ENCODE assay signal across 8 cellular contexts in genomic region chr11:62081378-62082291, GRCh38. TPM values are rescaled to one million over a fixed set of nuclear protein-coding genes. Genes with fewer than 3 reads are reported as not detected.
DNase-seq lines count a peak whose midpoint lies in the region; ATAC-seq and TF ChIP-seq lines count a peak whose summit lies in the region.

No MANE protein-coding gene starts in this region.

- H2BK120ac ChIP-seq in trophoblast cell (ENCODE audit: insufficient read depth, low read length, poor library complexity), result no peak overlapping the region

- H3K9me3 ChIP-seq in SK-N-MC (ENCODE audit: low read depth, low read length) (no peaks in the 10 kb centered on the region), trophoblast cell (ENCODE audit: insufficient read depth, low read depth, low read length) (no peaks in the 10 kb centered on the region), thyroid gland (no peaks in the 10 kb centered on the region)

- H2BK5ac ChIP-seq in trophoblast cell (ENCODE audit: low read depth, low read length, poor library complexity), result no peak overlapping the region

- H3K79me1 ChIP-seq in trophoblast cell (ENCODE audit: low read length), result peaks cover 2% of the 10 kb centered on the region

- H3K36me3 ChIP-seq in SK-N-MC (ENCODE audit: insufficient read depth, low read length) (no peaks in the 10 kb centered on the region), trophoblast cell (ENCODE audit: control insufficient read depth in 1 of 2, insufficient read depth in 2 of 2, low read length in 2 of 2) (no peaks in the 10 kb centered on the region), thyroid gland (no peaks in the 10 kb centered on the region)

- no peak overlapping the region for H3K18ac ChIP-seq in trophoblast cell (ENCODE audit: low read length)

- no peaks in the 10 kb centered on the region for H3K79me2 ChIP-seq in trophoblast cell (ENCODE audit: control insufficient read depth, insufficient read depth, low read length, poor library complexity)

- H2AFZ ChIP-seq in trophoblast cell (ENCODE audit: insufficient read depth, low read length, poor library complexity), result no peak overlapping the region

- H3K27me3 ChIP-seq in trophoblast cell (ENCODE audit: insufficient read depth, low read length) (no peaks in the 10 kb centered on the region), thyroid gland (no peaks in the 10 kb centered on the region)

- no peak overlapping the region for H3K4ac ChIP-seq in trophoblast cell (ENCODE audit: low read depth, low read length)

- H3K23ac ChIP-seq in trophoblast cell (ENCODE audit: low read length), result no peak overlapping the region

- no peak overlapping the region for H2BK12ac ChIP-seq in trophoblast cell (ENCODE audit: low read length)

- H2AK5ac ChIP-seq in trophoblast cell (ENCODE audit: low read length), result no peak overlapping the region

- no peak overlapping the region for H4K91ac ChIP-seq in trophoblast cell (ENCODE audit: low read depth, low read length)

- H3K4me1 ChIP-seq in trophoblast cell (ENCODE audit: control insufficient read depth in 1 of 2, insufficient read depth in 2 of 2, low read length in 2 of 2), result no peaks in the 10 kb centered on the region
- H3K4me1 ChIP-seq in thyroid gland, result peaks cover 0 to 4% of the 10 kb centered on the region in 2 donors

- H3K14ac ChIP-seq in trophoblast cell (ENCODE audit: low read length), result no peak overlapping the region

- no peak for TF ChIP-seq POLR2A in thyroid gland (IDR thresholded peaks at IDR 0.05)

- no CpG with 5 or more reads among the region's 16 CpGs for WGBS in trophoblast cell (ENCODE audit: extremely low coverage, insufficient coverage, insufficient read length)
- 13 to 22% methylated on average over 16 of the region's 16 CpGs for WGBS in thyroid gland, 2 donors

- H3K27ac ChIP-seq in SK-N-MC (no peak overlapping the region), trophoblast cell (ENCODE audit: low read depth, low read length) (no peak overlapping the region), thyroid gland (no peak overlapping the region)

- intact Hi-C loops in thyroid gland (cut with DNase I), result loop anchor here (5.0 to 10.0 kb wide), 3 partner anchors 134 to 277 kb away; no protein-coding TSS in a partner anchor

- no peak overlapping the region for H3K9ac ChIP-seq in SK-N-MC (ENCODE audit: insufficient read length)
- H3K9ac ChIP-seq in trophoblast cell (ENCODE audit: low read length), result no peak overlapping the region

- H4K12ac ChIP-seq in trophoblast cell (ENCODE audit: low read depth, low read length), result no peak overlapping the region

- peak overlapping the region; percentile 12 for H3K4me3 ChIP-seq in SK-N-MC
- H3K4me3 ChIP-seq in trophoblast cell (ENCODE audit: low read depth, low read length), result no peak overlapping the region
- no peak overlapping the region for H3K4me3 ChIP-seq in thyroid gland (replicated peaks in 1 of 3)

- DNase-seq in EL, result peak; percentile 68
- DNase-seq in NCI-H1092 (lab: John Stamatoyannopoulos, UW), result peak; percentile 71
- DNase-seq in SK-N-MC (ENCODE audit: low read depth, low spot score), result no peak
- DNase-seq in activated naive CD4-positive, alpha-beta T cell (lab: John Stamatoyannopoulos, UW), result peak; percentile 30 to 66 (median 50)
- DNase-seq in glomerular visceral epithelial cell (ENCODE audit: extremely low spot score), result peak; percentile 79
- DNase-seq in trophoblast cell, result peak; percentile 66 to 80
- peak; percentile 76 to 84 for DNase-seq in thyroid gland

- H4K8ac ChIP-seq in trophoblast cell (ENCODE audit: low read depth, low read length), result no peak overlapping the region

- H3K4me2 ChIP-seq in trophoblast cell (ENCODE audit: low read length), result no peak overlapping the region

- TF ChIP-seq CTCF in thyroid gland (IDR thresholded peaks at IDR 0.05), result peak; percentile 79 to 97 (median 92)

- no peak for ATAC-seq in GM18873 (IDR thresholded peaks at IDR 0.05; ENCODE audit: low FRiP score, unreplicated experiment)

RNA-seq across cellular contexts. Expression of gene INCENP, which starts 42.2 kb away (rescaled TPM):
- polyA plus RNA-seq in trophoblast cell (2013), result 36.7 and 38.4 TPM in 2 replicates
- total RNA-seq in thyroid gland, result 10 to 100 TPM; 16.9 to 99.4 (median 42.4) TPM
